In the genomic region with DNA sequence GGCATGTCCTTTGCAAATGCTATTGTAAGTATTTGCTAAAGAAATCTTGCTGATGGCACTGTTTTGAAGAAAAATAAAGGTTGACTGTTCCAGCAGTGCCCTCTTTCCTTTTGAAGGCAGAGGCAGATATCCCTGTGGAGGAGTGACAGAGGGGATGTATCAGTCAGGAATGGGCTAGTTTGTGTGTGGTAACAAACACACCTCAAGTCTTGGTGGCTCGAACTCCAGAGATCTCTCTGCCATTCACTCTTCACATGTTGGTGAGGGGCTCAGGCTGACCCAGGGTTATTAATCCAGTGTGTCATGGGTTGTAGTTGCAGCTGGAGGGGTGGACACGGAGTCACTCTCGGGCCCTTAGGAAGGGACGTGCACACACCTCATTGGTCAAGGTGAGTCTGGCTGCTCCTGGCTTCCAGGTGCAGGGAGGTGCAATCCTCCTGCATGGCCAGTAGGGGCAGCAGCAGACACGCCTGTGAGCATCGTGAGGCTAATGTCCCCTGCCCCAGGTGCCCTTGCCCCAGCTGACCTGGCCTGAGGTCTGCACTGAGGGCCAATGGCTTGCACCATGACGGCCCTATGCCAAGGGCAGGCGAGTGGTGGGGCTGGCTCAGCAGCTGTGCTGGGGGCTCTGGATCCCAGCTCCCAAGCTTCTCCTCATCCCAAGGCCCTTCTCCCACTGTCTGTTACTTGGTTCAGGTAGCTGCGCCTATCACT, we compare ENCODE assay signal across 8 cellular contexts.
A peak's percentile ranks its signal among the peaks of the same experiment; 100 is the strongest.
DNase-seq lines count a peak whose midpoint lies in the region; ATAC-seq, FAIRE-seq and TF ChIP-seq lines count a peak whose summit lies in the region.

No MANE protein-coding gene starts in this region.

- H3K79me2 ChIP-seq in mammary epithelial cell (ENCODE audit: insufficient read depth, low read length) = no peaks in the 10 kb centered on the region

- WGBS in mammary epithelial cell (ENCODE audit: low coverage, missing lambda C conversion rate) = 90% methylated on average over 8 of the region's 9 CpGs
- 54 to 55% methylated on average over 9 of the region's 9 CpGs for WGBS in pancreas, 2 donors

- BruUV-seq in mammary epithelial cell (replicated peaks; lab: Mats Ljungman, UMichigan) = no TSS peak

- ATAC-seq in pancreas = peak; percentile 41 to 71 (median 65)
- no peak for ATAC-seq in HG02884 (IDR thresholded peaks at IDR 0.05; ENCODE audit: unreplicated experiment)
- no peak for ATAC-seq in HG03442 (IDR thresholded peaks at IDR 0.05; ENCODE audit: unreplicated experiment)

- H2AFZ ChIP-seq in mammary epithelial cell (ENCODE audit: low read depth, low read length) = no peak overlapping the region

- FAIRE-seq in pancreas (lab: Jason Lieb, UNC) = no peak

- peak; percentile 54 for DNase-seq in ELF-1 (ENCODE audit: low read depth, low spot score)
- peak; percentile 25 for DNase-seq in HT-29 (ENCODE audit: low spot score)
- no peak for DNase-seq in mammary epithelial cell
- peak in 2 of 6 donors; percentile 27 to 45 for DNase-seq in pancreas
- DNase-seq in activated CD8-positive, alpha-beta memory T cell treated with anti-CD3 and anti-CD28 coated beads for 24 hours = no peak
- no peak for DNase-seq in anterior cingulate cortex (lab: John Stamatoyannopoulos, UW)

- H3K9me3 ChIP-seq in mammary epithelial cell (replicated peaks; ENCODE audit: insufficient read depth, low read length) (no peaks in the 10 kb centered on the region), pancreas (no peaks in the 10 kb centered on the region)

- CTCF ChIA-PET in mammary epithelial cell (lab: Charles Lee; ENCODE audit: low non-redundant PET) = interaction anchor here (0.7 kb wide), 1 partner anchor 147 kb away, joined by 3 read pairs; no protein-coding TSS in a partner anchor

- H3K4me1 ChIP-seq in mammary epithelial cell (ENCODE audit: insufficient read depth, low read length) = no peaks in the 10 kb centered on the region
- no peaks in the 10 kb centered on the region for H3K4me1 ChIP-seq in pancreas

- no peak overlapping the region for H3K4me2 ChIP-seq in mammary epithelial cell (ENCODE audit: insufficient read depth, low read depth, low read length)

- H3K27ac ChIP-seq in mammary epithelial cell (ENCODE audit: insufficient read depth, low read depth, low read length) (no peak overlapping the region), pancreas (peak overlapping the region; percentile 38 to 74 (median 48))

- dilution Hi-C loops in mammary epithelial cell (cut with HindIII; ENCODE audit: low sequenced_read_pairs) = no loop called here

- H3K27me3 ChIP-seq in mammary epithelial cell (ENCODE audit: insufficient read depth, low read length) = no peaks in the 10 kb centered on the region
- H3K27me3 ChIP-seq in pancreas = no peaks in the 10 kb centered on the region

- no peaks in the 10 kb centered on the region for H4K20me1 ChIP-seq in mammary epithelial cell (ENCODE audit: insufficient read depth, low read length)

- H3K36me3 ChIP-seq in mammary epithelial cell (ENCODE audit: insufficient read depth, low read length) (no peaks in the 10 kb centered on the region), pancreas (no peaks in the 10 kb centered on the region)

- TF ChIP-seq CTCF in mammary epithelial cell (conservative IDR thresholded peaks at IDR 0.05 in 1 of 2, IDR thresholded peaks at IDR 0.05 in 1 of 2; ENCODE audit: extremely low read depth in 1 of 2, insufficient read depth in 1 of 2, low read depth in 1 of 2, low read length in 2 of 2) (peak; percentile 48 to 58), pancreas (IDR thresholded peaks at IDR 0.05) (peak; percentile 35 to 45 (median 38))

- H3K9ac ChIP-seq in mammary epithelial cell (ENCODE audit: insufficient read depth, low read length) = no peak overlapping the region

- intact Hi-C loops in mammary epithelial cell (cut with micrococcal nuclease) = no loop called here
- intact Hi-C loops in pancreas (cut with DNase I) = no loop called here

- H3K4me3 ChIP-seq in mammary epithelial cell (replicated peaks in 1 of 3; ENCODE audit: insufficient read depth in 1 of 3, low read depth in 2 of 3, low read length in 3 of 3) = no peak overlapping the region
- no peak overlapping the region for H3K4me3 ChIP-seq in pancreas

- in situ Hi-C loops in mammary epithelial cell (cut with MboI; ENCODE audit: low sequenced_read_pairs in 2 of 2) = no loop called here

Comparison
In these comparisons a context has a peak if more than half of its experiments do, and no peak if none do; other contexts are left out.
1. DNase-seq: peak in ELF-1 (single experiment) and HT-29 (single experiment); none in mammary epithelial cell (single experiment), activated CD8-positive, alpha-beta memory T cell treated with anti-CD3 and anti-CD28 coated beads for 24 hours (single experiment) and anterior cingulate cortex (0 of 58).
2. ATAC-seq: peak in pancreas (4 of 4); none in HG02884 (single experiment) and HG03442 (single experiment).